ENCODE assay signal across 10 cellular contexts in the genomic region with DNA sequence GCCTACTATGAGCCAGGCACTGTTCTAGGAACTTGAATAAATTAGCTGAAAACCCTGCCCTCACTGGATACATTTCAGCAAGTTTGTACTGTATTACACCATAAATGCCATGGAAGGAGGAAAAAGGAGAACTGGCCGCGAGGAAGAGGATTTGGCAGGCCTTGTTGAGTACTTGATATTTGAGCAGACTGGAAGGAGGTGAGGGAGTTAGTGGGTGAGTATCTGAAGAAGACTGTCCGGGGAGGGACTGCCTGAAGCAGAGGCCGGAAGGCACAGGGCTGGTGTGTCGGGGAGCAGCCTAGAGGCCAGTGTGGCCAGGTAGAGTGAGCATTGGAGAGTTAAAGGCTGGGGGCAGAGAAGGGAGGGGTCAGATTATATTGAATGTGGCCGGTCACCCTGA. TPM values are rescaled to one million over a fixed set of nuclear protein-coding genes. Genes with fewer than 3 reads are reported as not detected.
DNase-seq lines count a peak whose midpoint lies in the region; FAIRE-seq and TF ChIP-seq lines count a peak whose summit lies in the region.
"Had no signal": no experiment of that assay in that cellular context is flagged by ENCODE, and none has a peak within 500 bp of the region (broad histone marks: within the 10 kb centered on the region; RNA-seq: fewer than 3 reads in every experiment).

No MANE protein-coding gene starts in this region.

- TF ChIP-seq CTCF in Caco-2 (IDR thresholded peaks at IDR 0.05; ENCODE audit: insufficient read depth in 1 of 2, low read depth in 1 of 2, low read length in 1 of 2, severe bottlenecking in 1 of 2, unreplicated experiment in 1 of 2), result no peak
- no peak for TF ChIP-seq CTCF in dorsolateral prefrontal cortex (IDR thresholded peaks at IDR 0.05 in 54 of 56, conservative IDR thresholded peaks at IDR 0.05 in 2 of 56; ENCODE audit: low read depth in 1 of 56, partially characterized antibody in 56 of 56)
- no peak for TF ChIP-seq CTCF in neural crest cell (conservative IDR thresholded peaks at IDR 0.05)
- TF ChIP-seq CTCF in kidney (IDR thresholded peaks at IDR 0.05; ENCODE audit: borderline replicate concordance, extremely low read depth, insufficient read depth), result no peak

- H3K4me1 ChIP-seq in Caco-2, result peaks cover 49% of the 10 kb centered on the region
- peaks cover 7 to 18% of the 10 kb centered on the region in 2 donors for H3K4me1 ChIP-seq in kidney (ENCODE audit: control insufficient read depth in 1 of 2, insufficient read depth in 1 of 2, low read depth in 1 of 2, low read length in 2 of 2)

- CTCF ChIA-PET in Caco-2 (lab: Charles Lee), result no interaction called here

- H3K36me3 Mint-ChIP-seq in Caco-2 (ENCODE audit: insufficient read depth, unreplicated experiment) (no peaks in the 10 kb centered on the region), neural crest cell (ENCODE audit: low read depth) (no peaks in the 10 kb centered on the region)

- H3K4me3 Mint-ChIP-seq in Caco-2 (ENCODE audit: unreplicated experiment), result peak overlapping the region; percentile 10
- peak overlapping the region; percentile 21 for H3K4me3 Mint-ChIP-seq in neural crest cell

- no TSS peak for BruUV-seq in Caco-2 (replicated peaks; lab: Mats Ljungman, UMichigan)

- no peak for FAIRE-seq in kidney (lab: Jason Lieb, UNC)
- FAIRE-seq: colon had no signal

- H3K4me3 ChIP-seq in Caco-2 (ENCODE audit: low read depth, low read length) (no peak overlapping the region), dorsolateral prefrontal cortex (peak overlapping the region in 7 of 59 donors; percentile 4 to 19 (median 10)), kidney (ENCODE audit: low read length in 2 of 2) (no peak overlapping the region)

- H3K27ac Mint-ChIP-seq in Caco-2 (ENCODE audit: unreplicated experiment) (peak overlapping the region; percentile 66), neural crest cell (ENCODE audit: unreplicated experiment) (peak overlapping the region; percentile 44)

- no peaks in the 10 kb centered on the region for H3K27me3 Mint-ChIP-seq in Caco-2 (ENCODE audit: insufficient read depth, unreplicated experiment)
- no peaks in the 10 kb centered on the region for H3K27me3 Mint-ChIP-seq in neural crest cell (ENCODE audit: low read depth)

- DNase-seq in Caco-2 (no peak), NOMO-1 (lab: John Stamatoyannopoulos, UW; ENCODE audit: unreplicated experiment in 2 of 2) (peak; percentile 30 to 55), dorsolateral prefrontal cortex (no peak), neural crest cell (ENCODE audit: low read depth, low spot score) (no peak), Ammon's horn (ENCODE audit: low spot score) (no peak), GM19238 (ENCODE audit: insufficient read length, low spot score) (no peak), DMS79 treated with DMSO at 0.1 percent for 48 hours (lab: John Stamatoyannopoulos, UW) (no peak), kidney (no peak)
- DNase-seq: NCI-H1436 had no signal

- no peaks in the 10 kb centered on the region for H3K9me3 Mint-ChIP-seq in Caco-2 (ENCODE audit: unreplicated experiment)
- no peaks in the 10 kb centered on the region for H3K9me3 Mint-ChIP-seq in neural crest cell

- H3K9me3 ChIP-seq in Caco-2 (no peaks in the 10 kb centered on the region), kidney (ENCODE audit: control insufficient read depth in 1 of 2, low read length in 2 of 2) (no peaks in the 10 kb centered on the region)

- H3K27me3 ChIP-seq in Caco-2 (replicated peaks; ENCODE audit: control insufficient read depth, insufficient read depth, low read length) (no peaks in the 10 kb centered on the region), dorsolateral prefrontal cortex (no peaks in the 10 kb centered on the region)

- peaks cover 46% of the 10 kb centered on the region for H3K4me1 Mint-ChIP-seq in Caco-2 (ENCODE audit: low read depth, unreplicated experiment)
- peaks cover 49% of the 10 kb centered on the region for H3K4me1 Mint-ChIP-seq in neural crest cell

- H3K9ac ChIP-seq in kidney (ENCODE audit: low read length in 2 of 2), result no peak overlapping the region

- no peaks in the 10 kb centered on the region for H3K36me3 ChIP-seq in Caco-2 (ENCODE audit: control insufficient read depth, insufficient read depth, low read length)
- H3K36me3 ChIP-seq in kidney (ENCODE audit: control insufficient read depth in 1 of 2, insufficient read depth in 2 of 2, low read length in 2 of 2), result no peaks in the 10 kb centered on the region

- POLR2A ChIA-PET in Caco-2 (lab: Charles Lee), result no interaction called here

- H3K27ac ChIP-seq in dorsolateral prefrontal cortex (peak overlapping the region in 50 of 59 donors; percentile 2 to 99 (median 48)), kidney (ENCODE audit: low read depth in 2 of 2, low read length in 2 of 2) (no peak overlapping the region)

- intact Hi-C loops in Caco-2 (cut with micrococcal nuclease; ENCODE audit: unreplicated experiment) (no loop called here), dorsolateral prefrontal cortex (cut with DNase I) (no loop called here), kidney (cut with DNase I) (no loop called here)

RNA-seq across cellular contexts. Expression of gene SNX30, which starts 4.5 kb away (rescaled TPM):
- 20.6 and 21.8 TPM in 2 replicates for total RNA-seq in Caco-2 (2022)
- total RNA-seq in dorsolateral prefrontal cortex, result 10 to 100 TPM; 19.1 to 51.5 (median 35.4) TPM
- total RNA-seq in neural crest cell, result 14.5 and 15.5 TPM in 2 replicates
- 22.9 TPM for total RNA-seq in kidney
- 7.9 TPM for polyA plus RNA-seq in kidney (ENCODE audit: insufficient read depth, low read depth, low replicate concordance)

RNA-seq across cellular contexts. Expression of gene INIP, which starts 37.1 kb away (rescaled TPM):
- total RNA-seq in Caco-2 (2022) (30.2 and 31.9 TPM in 2 replicates), dorsolateral prefrontal cortex (10 to 100 TPM; 23.7 to 52.8 (median 39.3) TPM), neural crest cell (37.7 and 43.6 TPM in 2 replicates), kidney (25.7 TPM)
- 14.5 TPM for polyA plus RNA-seq in kidney (ENCODE audit: insufficient read depth, low read depth, low replicate concordance)

Comparison
In these comparisons a context has a peak if more than half of its experiments do, and no peak if none do; other contexts are left out.
1. DNase-seq: peak in NOMO-1 (2 of 2); none in Caco-2 (0 of 2), dorsolateral prefrontal cortex (0 of 10), neural crest cell (single experiment), Ammon's horn (single experiment), GM19238 (single experiment), DMS79 treated with DMSO at 0.1 percent for 48 hours (single experiment) and kidney (single experiment).
2. H3K27ac ChIP-seq: peak in dorsolateral prefrontal cortex (50 of 59); none in kidney (0 of 2).